ENCODE assay signal across 8 cellular contexts in genomic region chr15:41967506-41968206, GRCh38. TPM values are rescaled to one million over a fixed set of nuclear protein-coding genes. Genes with fewer than 3 reads are reported as not detected.
DNase-seq lines count a peak whose midpoint lies in the region; ATAC-seq and TF ChIP-seq lines count a peak whose summit lies in the region.

No MANE protein-coding gene starts in this region.

- H3K27me3 Mint-ChIP-seq in central memory CD8-positive, alpha-beta T cell: no peaks in the 10 kb centered on the region
- no peaks in the 10 kb centered on the region for H3K27me3 Mint-ChIP-seq in natural killer cell treated with Interleukin-12 subunit alpha and Interleukin-12 subunit beta and Interleukin-15 and Interleukin-18, amount 100 ng/mL, for 72 hours

- H3K27me3 ChIP-seq in BE2C: no peaks in the 10 kb centered on the region

- no peaks in the 10 kb centered on the region for H3K4me1 ChIP-seq in BE2C

- peak overlapping the region; percentile 7 for H3K27ac Mint-ChIP-seq in central memory CD8-positive, alpha-beta T cell (ENCODE audit: low read depth)
- H3K27ac Mint-ChIP-seq in natural killer cell treated with Interleukin-12 subunit alpha and Interleukin-12 subunit beta and Interleukin-15 and Interleukin-18, amount 100 ng/mL, for 72 hours: peak overlapping the region; percentile 73 to 76

- ATAC-seq in central memory CD8-positive, alpha-beta T cell (replicated peaks; ENCODE audit: extremely low read depth, poor library complexity, severe bottlenecking): no peak
- ATAC-seq in natural killer cell treated with Interleukin-12 subunit alpha and Interleukin-12 subunit beta and Interleukin-15 and Interleukin-18, amount 100 ng/mL, for 72 hours: no peak

- peak; percentile 94 for DNase-seq in CD1c-positive myeloid dendritic cell (ENCODE audit: extremely low spot score)
- DNase-seq in LHCN-M2 (ENCODE audit: low read depth): peak; percentile 56
- DNase-seq in central memory CD8-positive, alpha-beta T cell (ENCODE audit: low spot score in 2 of 2): no peak
- DNase-seq in natural killer cell treated with Interleukin-12 subunit alpha and Interleukin-12 subunit beta and Interleukin-15 and Interleukin-18, amount 100 ng/mL, for 72 hours (ENCODE audit: low spot score): no peak
- no peak for DNase-seq in BE2C
- no peak for DNase-seq in NCI-H2227 (lab: John Stamatoyannopoulos, UW; ENCODE audit: unreplicated experiment)
- no peak for DNase-seq in stimulated activated CD4-positive, alpha-beta T cell treated with anti-CD3 and anti-CD28 coated beads, Interleukin-2, amount 100 ng/mL, for 24 hours
- no peak for DNase-seq in NCI-H774 (lab: John Stamatoyannopoulos, UW)

- TF ChIP-seq CTCF in BE2C (IDR thresholded peaks at IDR 0.05; ENCODE audit: low read depth, low read length): no peak

- H3K4me3 ChIP-seq in BE2C (ENCODE audit: low read depth, low read length): no peak overlapping the region

- H3K36me3 ChIP-seq in BE2C: no peaks in the 10 kb centered on the region

- no peaks in the 10 kb centered on the region for H3K9me3 ChIP-seq in BE2C

- peaks cover 47% of the 10 kb centered on the region for H3K4me1 Mint-ChIP-seq in central memory CD8-positive, alpha-beta T cell
- H3K4me1 Mint-ChIP-seq in natural killer cell treated with Interleukin-12 subunit alpha and Interleukin-12 subunit beta and Interleukin-15 and Interleukin-18, amount 100 ng/mL, for 72 hours (ENCODE audit: low read depth in 2 of 2): peaks cover 41 to 47% of the 10 kb centered on the region in 2 donors

- no peaks in the 10 kb centered on the region for H3K9me3 Mint-ChIP-seq in central memory CD8-positive, alpha-beta T cell
- no peaks in the 10 kb centered on the region for H3K9me3 Mint-ChIP-seq in natural killer cell treated with Interleukin-12 subunit alpha and Interleukin-12 subunit beta and Interleukin-15 and Interleukin-18, amount 100 ng/mL, for 72 hours

- H3K4me3 Mint-ChIP-seq in central memory CD8-positive, alpha-beta T cell: no peak overlapping the region
- H3K4me3 Mint-ChIP-seq in natural killer cell treated with Interleukin-12 subunit alpha and Interleukin-12 subunit beta and Interleukin-15 and Interleukin-18, amount 100 ng/mL, for 72 hours: no peak overlapping the region

- H3K36me3 Mint-ChIP-seq in central memory CD8-positive, alpha-beta T cell (ENCODE audit: insufficient read depth): peaks cover 26% of the 10 kb centered on the region
- no peaks in the 10 kb centered on the region for H3K36me3 Mint-ChIP-seq in natural killer cell treated with Interleukin-12 subunit alpha and Interleukin-12 subunit beta and Interleukin-15 and Interleukin-18, amount 100 ng/mL, for 72 hours

RNA-seq across cellular contexts. Expression of gene EHD4, which starts 4.7 kb away (rescaled TPM):
- total RNA-seq in LHCN-M2 (2014; rRNA removed): 19.8 and 20.6 TPM in 2 replicates
- polyA plus RNA-seq in LHCN-M2 (2012): 19.3 TPM
- total RNA-seq in natural killer cell treated with Interleukin-12 subunit alpha and Interleukin-12 subunit beta and Interleukin-15 and Interleukin-18, amount 100 ng/mL, for 72 hours: 10 to 100 TPM; 19.9 to 24.5 TPM
- polyA plus RNA-seq in BE2C (2012; ENCODE audit: insufficient read depth, insufficient read length, low read depth): 2.4 TPM

RNA-seq across cellular contexts. Expression of gene PLA2G4E, which starts 53.2 kb away (rescaled TPM):
- total RNA-seq in LHCN-M2 (2014; rRNA removed): not detected in 2 replicates
- polyA plus RNA-seq in LHCN-M2 (2012): not detected
- not detected for total RNA-seq in natural killer cell treated with Interleukin-12 subunit alpha and Interleukin-12 subunit beta and Interleukin-15 and Interleukin-18, amount 100 ng/mL, for 72 hours
- polyA plus RNA-seq in BE2C (2012; ENCODE audit: insufficient read depth, insufficient read length, low read depth): not detected

Comparison
In these comparisons a context has a peak if more than half of its experiments do, and no peak if none do; other contexts are left out.
1. DNase-seq: peak in CD1c-positive myeloid dendritic cell (single experiment) and LHCN-M2 (single experiment); none in central memory CD8-positive, alpha-beta T cell (0 of 2), natural killer cell treated with Interleukin-12 subunit alpha and Interleukin-12 subunit beta and Interleukin-15 and Interleukin-18, amount 100 ng/mL, for 72 hours (single experiment), BE2C (single experiment), NCI-H2227 (single experiment), stimulated activated CD4-positive, alpha-beta T cell treated with anti-CD3 and anti-CD28 coated beads, Interleukin-2, amount 100 ng/mL, for 24 hours (0 of 2) and NCI-H774 (single experiment).